Comparison of ENCODE assay signal across 12 cellular contexts in genomic region chr18:24115628-24116027, GRCh38. TPM values are rescaled to one million over a fixed set of nuclear protein-coding genes. Genes with fewer than 3 reads are reported as not detected.
DNase-seq lines count a peak whose midpoint lies in the region; ATAC-seq lines count a peak whose summit lies in the region.
"Had no signal": no experiment of that assay in that cellular context is flagged by ENCODE, and none has a peak within 500 bp of the region (broad histone marks: within the 10 kb centered on the region; RNA-seq: fewer than 3 reads in every experiment).

No MANE protein-coding gene starts in this region.

- CTCF ChIA-PET in activated CD8-positive, alpha-beta memory T cell treated with anti-CD3 and anti-CD28 coated beads, Interleukin-2, amount 10 ng/mL, durations not matched to agents 7 days and 5 days (lab: Charles Lee): interaction anchor here (1.1 to 1.7 kb wide), 7 partner anchors 19 to 291 kb away, joined by 3 to 7 read pairs (median 4); no protein-coding TSS in a partner anchor

- H3K9me3 Mint-ChIP-seq in activated CD8-positive, alpha-beta memory T cell treated with anti-CD3 and anti-CD28 coated beads, Interleukin-2, amount 10 ng/mL, durations not matched to agents 7 days and 5 days (ENCODE audit: low read depth): no peaks in the 10 kb centered on the region
- H3K9me3 Mint-ChIP-seq in activated naive CD8-positive, alpha-beta T cell treated with anti-CD3 and anti-CD28 coated beads, Interleukin-2, amount 50 U/mL, for 24 hours: no peaks in the 10 kb centered on the region
- H3K9me3 Mint-ChIP-seq in stimulated activated effector memory CD8-positive, alpha-beta T cell treated with anti-CD3 and anti-CD28 coated beads, Interleukin-12 subunit alpha, Interleukin-12 subunit beta, amount 100 ng/mL, for 72 hours: no peaks in the 10 kb centered on the region
- H3K9me3 Mint-ChIP-seq: neural crest cell had no signal

- DNase-seq in activated CD8-positive, alpha-beta memory T cell treated with anti-CD3 and anti-CD28 coated beads, Interleukin-2, amount 10 ng/mL, durations not matched to agents 7 days and 5 days: no peak
- no peak for DNase-seq in activated CD8-positive, alpha-beta memory T cell treated with anti-CD3 and anti-CD28 coated beads, Interleukin-2, amount 50 U/mL, for 48 hours
- DNase-seq in MV-4-11 (lab: John Stamatoyannopoulos, UW) (peak; percentile 83), NCI-H446 treated with DMSO at 0.1 percent for 48 hours (lab: John Stamatoyannopoulos, UW) (no peak), NCI-H2107 (lab: John Stamatoyannopoulos, UW) (no peak)
- no peak for DNase-seq in activated naive CD8-positive, alpha-beta T cell treated with anti-CD3 and anti-CD28 coated beads, Interleukin-2, amount 50 U/mL, for 24 hours
- DNase-seq in stimulated activated effector memory CD8-positive, alpha-beta T cell treated with anti-CD3 and anti-CD28 coated beads, Interleukin-12 subunit alpha, Interleukin-12 subunit beta, amount 100 ng/mL, for 72 hours (ENCODE audit: low spot score in 2 of 2): no peak
- DNase-seq: amygdala, DMS153, gastrocnemius medialis had no signal

- H3K27me3 Mint-ChIP-seq in activated CD8-positive, alpha-beta memory T cell treated with anti-CD3 and anti-CD28 coated beads, Interleukin-2, amount 10 ng/mL, durations not matched to agents 7 days and 5 days: no peaks in the 10 kb centered on the region
- H3K27me3 Mint-ChIP-seq in activated naive CD8-positive, alpha-beta T cell treated with anti-CD3 and anti-CD28 coated beads, Interleukin-2, amount 50 U/mL, for 24 hours: no peaks in the 10 kb centered on the region

- peaks cover 36% of the 10 kb centered on the region for H3K4me1 Mint-ChIP-seq in activated CD8-positive, alpha-beta memory T cell treated with anti-CD3 and anti-CD28 coated beads, Interleukin-2, amount 10 ng/mL, durations not matched to agents 7 days and 5 days
- peaks cover 39% of the 10 kb centered on the region for H3K4me1 Mint-ChIP-seq in activated naive CD8-positive, alpha-beta T cell treated with anti-CD3 and anti-CD28 coated beads, Interleukin-2, amount 50 U/mL, for 24 hours
- H3K4me1 Mint-ChIP-seq in stimulated activated effector memory CD8-positive, alpha-beta T cell treated with anti-CD3 and anti-CD28 coated beads, Interleukin-12 subunit alpha, Interleukin-12 subunit beta, amount 100 ng/mL, for 72 hours: peaks cover 53% of the 10 kb centered on the region
- H3K4me1 Mint-ChIP-seq: neural crest cell had no signal

- ATAC-seq in activated CD8-positive, alpha-beta memory T cell treated with anti-CD3 and anti-CD28 coated beads, Interleukin-2, amount 10 ng/mL, durations not matched to agents 7 days and 5 days: no peak
- ATAC-seq in activated naive CD8-positive, alpha-beta T cell treated with anti-CD3 and anti-CD28 coated beads, Interleukin-2, amount 50 U/mL, for 24 hours: peak; percentile 11
- ATAC-seq in stimulated activated effector memory CD8-positive, alpha-beta T cell treated with anti-CD3 and anti-CD28 coated beads, Interleukin-12 subunit alpha, Interleukin-12 subunit beta, amount 100 ng/mL, for 72 hours: peak; percentile 29
- ATAC-seq in GM18520 (IDR thresholded peaks at IDR 0.05; ENCODE audit: unreplicated experiment): no peak
- ATAC-seq: gastrocnemius medialis had no signal

- no peak overlapping the region for H3K4me3 Mint-ChIP-seq in activated CD8-positive, alpha-beta memory T cell treated with anti-CD3 and anti-CD28 coated beads, Interleukin-2, amount 10 ng/mL, durations not matched to agents 7 days and 5 days
- no peak overlapping the region for H3K4me3 Mint-ChIP-seq in activated naive CD8-positive, alpha-beta T cell treated with anti-CD3 and anti-CD28 coated beads, Interleukin-2, amount 50 U/mL, for 24 hours
- H3K4me3 Mint-ChIP-seq in stimulated activated effector memory CD8-positive, alpha-beta T cell treated with anti-CD3 and anti-CD28 coated beads, Interleukin-12 subunit alpha, Interleukin-12 subunit beta, amount 100 ng/mL, for 72 hours: peak overlapping the region; percentile 32
- H3K4me3 Mint-ChIP-seq: neural crest cell had no signal

- peak overlapping the region; percentile 64 for H3K27ac Mint-ChIP-seq in activated CD8-positive, alpha-beta memory T cell treated with anti-CD3 and anti-CD28 coated beads, Interleukin-2, amount 10 ng/mL, durations not matched to agents 7 days and 5 days
- H3K27ac Mint-ChIP-seq in activated naive CD8-positive, alpha-beta T cell treated with anti-CD3 and anti-CD28 coated beads, Interleukin-2, amount 50 U/mL, for 24 hours: peak overlapping the region; percentile 37
- H3K27ac Mint-ChIP-seq in stimulated activated effector memory CD8-positive, alpha-beta T cell treated with anti-CD3 and anti-CD28 coated beads, Interleukin-12 subunit alpha, Interleukin-12 subunit beta, amount 100 ng/mL, for 72 hours: peak overlapping the region; percentile 86

- peaks cover 27% of the 10 kb centered on the region for H3K36me3 Mint-ChIP-seq in activated CD8-positive, alpha-beta memory T cell treated with anti-CD3 and anti-CD28 coated beads, Interleukin-2, amount 10 ng/mL, durations not matched to agents 7 days and 5 days
- peaks cover 19% of the 10 kb centered on the region for H3K36me3 Mint-ChIP-seq in activated naive CD8-positive, alpha-beta T cell treated with anti-CD3 and anti-CD28 coated beads, Interleukin-2, amount 50 U/mL, for 24 hours (ENCODE audit: low read depth)
- peaks cover 77% of the 10 kb centered on the region for H3K36me3 Mint-ChIP-seq in stimulated activated effector memory CD8-positive, alpha-beta T cell treated with anti-CD3 and anti-CD28 coated beads, Interleukin-12 subunit alpha, Interleukin-12 subunit beta, amount 100 ng/mL, for 72 hours

RNA-seq across cellular contexts. Expression of gene CABYR, which starts 23.2 kb away (rescaled TPM):
- 1 to 10 TPM in 1 of 2 experiments, under 1 TPM in 1; 0.76 to 1.2 TPM for total RNA-seq in activated CD8-positive, alpha-beta memory T cell treated with anti-CD3 and anti-CD28 coated beads, Interleukin-2, amount 10 ng/mL, durations not matched to agents 7 days and 5 days

Comparison
In these comparisons a context has a peak if more than half of its experiments do, and no peak if none do; other contexts are left out.
1. ATAC-seq: peak in activated naive CD8-positive, alpha-beta T cell treated with anti-CD3 and anti-CD28 coated beads, Interleukin-2, amount 50 U/mL, for 24 hours (single experiment) and stimulated activated effector memory CD8-positive, alpha-beta T cell treated with anti-CD3 and anti-CD28 coated beads, Interleukin-12 subunit alpha, Interleukin-12 subunit beta, amount 100 ng/mL, for 72 hours (single experiment); none in activated CD8-positive, alpha-beta memory T cell treated with anti-CD3 and anti-CD28 coated beads, Interleukin-2, amount 10 ng/mL, durations not matched to agents 7 days and 5 days (single experiment) and GM18520 (single experiment).
2. Peak in every context shown above with its lines, with median percentiles within 50 percentile points of each other: H3K27ac Mint-ChIP-seq.